In genomic region chr1:116433283-116434257, GRCh38 we compare ENCODE assay signal across 8 cellular contexts.
DNase-seq lines count a peak whose midpoint lies in the region; ATAC-seq and TF ChIP-seq lines count a peak whose summit lies in the region.

No MANE protein-coding gene starts in this region.

- intact Hi-C loops in natural killer cell (cut with micrococcal nuclease), result no loop called here
- intact Hi-C loops in CD4-positive, alpha-beta T cell (cut with DNase I, micrococcal nuclease), result no loop called here

- no peaks in the 10 kb centered on the region for H3K9me3 Mint-ChIP-seq in natural killer cell
- H3K9me3 Mint-ChIP-seq in CD4-positive, alpha-beta T cell, result no peaks in the 10 kb centered on the region

- H3K27ac Mint-ChIP-seq in natural killer cell, result no peak overlapping the region
- H3K27ac Mint-ChIP-seq in CD4-positive, alpha-beta T cell, result no peak overlapping the region

- H3K27ac ChIP-seq in CD4-positive, alpha-beta T cell (ENCODE audit: low read depth, low read length), result no peak overlapping the region

- CTCF ChIA-PET in CD4-positive, alpha-beta T cell (lab: Charles Lee), result no interaction called here

- peaks cover 3 to 4% of the 10 kb centered on the region in 2 donors for H3K27me3 Mint-ChIP-seq in natural killer cell (ENCODE audit: low read depth in 2 of 2)
- H3K27me3 Mint-ChIP-seq in CD4-positive, alpha-beta T cell, result no peaks in the 10 kb centered on the region

- TF ChIP-seq CTCF in AG10803 (conservative IDR thresholded peaks at IDR 0.05; ENCODE audit: low read length) (no peak), natural killer cell (IDR thresholded peaks at IDR 0.05) (no peak)
- no peak for TF ChIP-seq CTCF in CD4-positive, alpha-beta T cell (IDR thresholded peaks at IDR 0.05)

- DNase-seq in AG10803 (ENCODE audit: low read depth) (peak; percentile 16), NCI-H510A (lab: John Stamatoyannopoulos, UW) (peak; percentile 22), fibroblast of gingiva (ENCODE audit: low read depth) (peak; percentile 51), natural killer cell (no peak), mesenteric fat pad (ENCODE audit: low spot score) (no peak), NCI-H1436 treated with DMSO at 0.1 percent for 48 hours (lab: John Stamatoyannopoulos, UW) (no peak), NCI-H2227 (lab: John Stamatoyannopoulos, UW; ENCODE audit: unreplicated experiment) (no peak)
- DNase-seq in CD4-positive, alpha-beta T cell, result no peak

- POLR2A ChIA-PET in CD4-positive, alpha-beta T cell (lab: Charles Lee), result interaction anchor here (1.5 to 3.6 kb wide), 2 partner anchors 14 to 27 kb away, joined by 4 to 22 read pairs; no protein-coding TSS in a partner anchor

- H3K9me3 ChIP-seq in CD4-positive, alpha-beta T cell (ENCODE audit: control insufficient read depth, low read length), result no peaks in the 10 kb centered on the region

- H3K4me3 ChIP-seq in AG10803 (ENCODE audit: low read length), result no peak overlapping the region

- no peak overlapping the region for H3K4me3 Mint-ChIP-seq in natural killer cell
- H3K4me3 Mint-ChIP-seq in CD4-positive, alpha-beta T cell, result no peak overlapping the region

- H3K4me1 Mint-ChIP-seq in natural killer cell, result no peaks in the 10 kb centered on the region
- no peaks in the 10 kb centered on the region for H3K4me1 Mint-ChIP-seq in CD4-positive, alpha-beta T cell (ENCODE audit: low read depth)

- H3K27me3 ChIP-seq in CD4-positive, alpha-beta T cell (ENCODE audit: control insufficient read depth, insufficient read depth, low read length), result no peaks in the 10 kb centered on the region

- H3K36me3 Mint-ChIP-seq in natural killer cell, result no peaks in the 10 kb centered on the region
- H3K36me3 Mint-ChIP-seq in CD4-positive, alpha-beta T cell (ENCODE audit: low read depth), result no peaks in the 10 kb centered on the region

- peak in 2 of 3 donors; percentile 30 to 33 for ATAC-seq in natural killer cell
- no peak for ATAC-seq in CD4-positive, alpha-beta T cell (ENCODE audit: poor library complexity)

Comparison
In these comparisons a context has a peak if more than half of its experiments do, and no peak if none do; other contexts are left out.
1. DNase-seq: peak in AG10803 (single experiment), NCI-H510A (single experiment) and fibroblast of gingiva (single experiment); none in natural killer cell (single experiment), CD4-positive, alpha-beta T cell (0 of 10), mesenteric fat pad (single experiment), NCI-H1436 treated with DMSO at 0.1 percent for 48 hours (single experiment) and NCI-H2227 (single experiment).